12 cellular contexts compared by ENCODE assay signal in the genomic region with DNA sequence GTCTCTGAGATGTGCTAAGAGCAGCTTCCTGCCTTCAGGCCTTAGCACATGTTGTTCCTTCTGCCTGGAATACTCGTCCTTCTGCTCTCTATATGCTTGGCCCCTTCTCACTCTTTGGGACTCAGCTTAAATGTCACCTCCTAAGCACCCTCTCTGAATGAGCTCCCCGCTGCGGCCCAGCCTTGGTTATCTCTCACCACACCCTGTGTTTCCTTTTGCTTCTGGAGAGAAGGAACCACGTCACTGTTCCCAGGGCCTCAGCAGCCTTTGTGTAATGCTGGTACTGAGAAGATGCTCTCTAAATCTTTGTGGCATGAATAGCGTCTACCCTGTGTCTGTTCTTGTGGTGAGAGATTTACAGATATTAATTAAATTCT. TPM values are rescaled to one million over a fixed set of nuclear protein-coding genes. Genes with fewer than 3 reads are reported as not detected.
DNase-seq lines count a peak whose midpoint lies in the region; TF ChIP-seq lines count a peak whose summit lies in the region.
"Had no signal": no experiment of that assay in that cellular context is flagged by ENCODE, and none has a peak within 500 bp of the region (broad histone marks: within the 10 kb centered on the region; RNA-seq: fewer than 3 reads in every experiment).

No MANE protein-coding gene starts in this region.

- in situ Hi-C loops in ACHN (cut with HindIII; ENCODE audit: low pct_ligation_motif_present, low pct_unique_long_range_greater_than_20kb, low sequenced_read_pairs): no loop called here

- BruUV-seq in Caco-2 (replicated peaks; lab: Mats Ljungman, UMichigan): no TSS peak

- TF ChIP-seq CTCF in Caco-2 (IDR thresholded peaks at IDR 0.05; ENCODE audit: insufficient read depth in 1 of 2, low read depth in 1 of 2, low read length in 1 of 2, severe bottlenecking in 1 of 2, unreplicated experiment in 1 of 2) (no peak), neural crest cell (conservative IDR thresholded peaks at IDR 0.05) (no peak)

- no peaks in the 10 kb centered on the region for H3K9me3 ChIP-seq in Caco-2
- no peaks in the 10 kb centered on the region for H3K9me3 ChIP-seq in MG63
- H3K9me3 ChIP-seq: heart right ventricle had no signal

- H3K27me3 ChIP-seq in Caco-2 (replicated peaks; ENCODE audit: control insufficient read depth, insufficient read depth, low read length): no peaks in the 10 kb centered on the region
- H3K27me3 ChIP-seq in MG63: no peaks in the 10 kb centered on the region
- H3K27me3 ChIP-seq: heart right ventricle had no signal

- H3K4me3 ChIP-seq in Caco-2 (ENCODE audit: low read depth, low read length) (no peak overlapping the region), MG63 (no peak overlapping the region)
- H3K4me3 ChIP-seq: heart right ventricle had no signal

- H3K9me3 Mint-ChIP-seq in Caco-2 (ENCODE audit: unreplicated experiment) (no peaks in the 10 kb centered on the region), neural crest cell (no peaks in the 10 kb centered on the region)
- no peaks in the 10 kb centered on the region for H3K9me3 Mint-ChIP-seq in dendritic cell treated with granulocyte-macrophage colony-stimulating factor and Interleukin-4, amounts not matched to agents 40 ng/mL and 50 ng/mL, for 4 days

- H3K4me3 Mint-ChIP-seq in Caco-2 (ENCODE audit: unreplicated experiment) (peak overlapping the region; percentile 4), neural crest cell (peak overlapping the region; percentile 92)
- H3K4me3 Mint-ChIP-seq in dendritic cell treated with granulocyte-macrophage colony-stimulating factor and Interleukin-4, amounts not matched to agents 40 ng/mL and 50 ng/mL, for 4 days: no peak overlapping the region

- H3K27me3 Mint-ChIP-seq in Caco-2 (ENCODE audit: insufficient read depth, unreplicated experiment) (peaks cover 3% of the 10 kb centered on the region), neural crest cell (ENCODE audit: low read depth) (peaks cover 3% of the 10 kb centered on the region)
- peaks cover 4% of the 10 kb centered on the region for H3K27me3 Mint-ChIP-seq in dendritic cell treated with granulocyte-macrophage colony-stimulating factor and Interleukin-4, amounts not matched to agents 40 ng/mL and 50 ng/mL, for 4 days

- CTCF ChIA-PET in Caco-2 (lab: Charles Lee): no interaction called here

- no peak overlapping the region for H3K27ac Mint-ChIP-seq in Caco-2 (ENCODE audit: unreplicated experiment)
- peak overlapping the region; percentile 81 for H3K27ac Mint-ChIP-seq in dendritic cell treated with granulocyte-macrophage colony-stimulating factor and Interleukin-4, amounts not matched to agents 40 ng/mL and 50 ng/mL, for 4 days
- no peak overlapping the region for H3K27ac Mint-ChIP-seq in neural crest cell (ENCODE audit: unreplicated experiment)

- intact Hi-C loops in Caco-2 (cut with micrococcal nuclease; ENCODE audit: unreplicated experiment): loop anchor here (10.0 kb wide), 1 partner anchor 230 kb away; no protein-coding TSS in a partner anchor
- intact Hi-C loops in dendritic cell treated with granulocyte-macrophage colony-stimulating factor and Interleukin-4, amounts not matched to agents 40 ng/mL and 50 ng/mL, for 4 days (cut with micrococcal nuclease): no loop called here

- H3K4me1 ChIP-seq in Caco-2: peaks cover 9% of the 10 kb centered on the region; the same call in 1 of the 2 replicates

- H3K4me1 Mint-ChIP-seq in Caco-2 (ENCODE audit: low read depth, unreplicated experiment) (peaks cover 7% of the 10 kb centered on the region), neural crest cell (peaks cover 35% of the 10 kb centered on the region)
- peaks cover 59% of the 10 kb centered on the region for H3K4me1 Mint-ChIP-seq in dendritic cell treated with granulocyte-macrophage colony-stimulating factor and Interleukin-4, amounts not matched to agents 40 ng/mL and 50 ng/mL, for 4 days (ENCODE audit: low read depth)

- H3K36me3 Mint-ChIP-seq in Caco-2 (ENCODE audit: insufficient read depth, unreplicated experiment): no peaks in the 10 kb centered on the region
- H3K36me3 Mint-ChIP-seq in dendritic cell treated with granulocyte-macrophage colony-stimulating factor and Interleukin-4, amounts not matched to agents 40 ng/mL and 50 ng/mL, for 4 days (ENCODE audit: low read depth): peaks cover 14% of the 10 kb centered on the region
- H3K36me3 Mint-ChIP-seq in neural crest cell (ENCODE audit: low read depth): peaks cover 2% of the 10 kb centered on the region

- H3K36me3 ChIP-seq in Caco-2 (ENCODE audit: control insufficient read depth, insufficient read depth, low read length) (no peaks in the 10 kb centered on the region), MG63 (peaks cover 36% of the 10 kb centered on the region)

- DNase-seq in Caco-2 (no peak), RPMI7951 (ENCODE audit: low read depth) (peak; percentile 25), neural crest cell (ENCODE audit: low read depth, low spot score) (no peak), ACHN (no peak), MG63 (no peak), NCI-H2029 treated with DMSO at 0.1 percent for 48 hours (lab: John Stamatoyannopoulos, UW) (no peak), LoVo (ENCODE audit: low spot score) (no peak)
- DNase-seq: activated naive CD4-positive, alpha-beta T cell treated with anti-CD3 and anti-CD28 coated beads, Interleukin-2, amount 50 U/mL, for 16 hours; HCEC 1CT; heart right ventricle; right cardiac atrium had no signal

- POLR2A ChIA-PET in Caco-2 (lab: Charles Lee): no interaction called here

RNA-seq across cellular contexts. Expression of gene FAH, which starts 2.2 kb away (rescaled TPM):
- 20.4 TPM in 2 replicates for total RNA-seq in Caco-2 (2022)
- total RNA-seq in RPMI7951 (2014; rRNA removed; shearing (Covaris generic)): 162 and 172 TPM in 2 replicates
- 21.1 and 22.9 TPM in 2 replicates for total RNA-seq in neural crest cell
- total RNA-seq in MG63 (2014; rRNA removed; shearing (Covaris generic); ENCODE audit: low replicate concordance): 44.8 and 93.3 TPM in 2 replicates
